1 cellular context compared by ENCODE assay signal in the genomic region with DNA sequence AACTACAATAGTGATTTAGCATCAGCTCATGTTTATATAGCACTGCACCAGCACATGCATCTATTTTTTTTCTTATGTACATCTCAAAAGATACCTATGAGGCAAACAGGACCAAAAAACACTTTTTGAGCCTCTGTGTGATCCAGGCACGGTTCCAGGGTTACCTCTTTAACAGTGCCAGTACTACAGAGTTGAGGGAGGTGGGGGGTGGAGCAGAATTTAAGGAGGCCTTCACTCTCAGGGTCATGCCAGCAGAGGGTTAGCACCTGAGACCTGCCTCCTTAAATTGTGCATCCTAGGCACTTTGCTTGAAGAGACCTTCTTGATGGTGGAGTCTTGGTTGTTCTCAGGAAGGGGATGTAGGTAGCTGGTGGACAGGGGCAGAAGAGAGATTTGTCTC.
TF ChIP-seq lines count a peak whose summit lies in the region.

No MANE protein-coding gene starts in this region.

TF ChIP-seq in HCT116, 20 proteins besides CTCF, POLR2A, EP300 and RAD21 (continued from another document):
- no peak for TF ChIP-seq EGR1 (IDR thresholded peaks at IDR 0.05; ENCODE audit: low read depth)
- TF ChIP-seq, protein P1, sequence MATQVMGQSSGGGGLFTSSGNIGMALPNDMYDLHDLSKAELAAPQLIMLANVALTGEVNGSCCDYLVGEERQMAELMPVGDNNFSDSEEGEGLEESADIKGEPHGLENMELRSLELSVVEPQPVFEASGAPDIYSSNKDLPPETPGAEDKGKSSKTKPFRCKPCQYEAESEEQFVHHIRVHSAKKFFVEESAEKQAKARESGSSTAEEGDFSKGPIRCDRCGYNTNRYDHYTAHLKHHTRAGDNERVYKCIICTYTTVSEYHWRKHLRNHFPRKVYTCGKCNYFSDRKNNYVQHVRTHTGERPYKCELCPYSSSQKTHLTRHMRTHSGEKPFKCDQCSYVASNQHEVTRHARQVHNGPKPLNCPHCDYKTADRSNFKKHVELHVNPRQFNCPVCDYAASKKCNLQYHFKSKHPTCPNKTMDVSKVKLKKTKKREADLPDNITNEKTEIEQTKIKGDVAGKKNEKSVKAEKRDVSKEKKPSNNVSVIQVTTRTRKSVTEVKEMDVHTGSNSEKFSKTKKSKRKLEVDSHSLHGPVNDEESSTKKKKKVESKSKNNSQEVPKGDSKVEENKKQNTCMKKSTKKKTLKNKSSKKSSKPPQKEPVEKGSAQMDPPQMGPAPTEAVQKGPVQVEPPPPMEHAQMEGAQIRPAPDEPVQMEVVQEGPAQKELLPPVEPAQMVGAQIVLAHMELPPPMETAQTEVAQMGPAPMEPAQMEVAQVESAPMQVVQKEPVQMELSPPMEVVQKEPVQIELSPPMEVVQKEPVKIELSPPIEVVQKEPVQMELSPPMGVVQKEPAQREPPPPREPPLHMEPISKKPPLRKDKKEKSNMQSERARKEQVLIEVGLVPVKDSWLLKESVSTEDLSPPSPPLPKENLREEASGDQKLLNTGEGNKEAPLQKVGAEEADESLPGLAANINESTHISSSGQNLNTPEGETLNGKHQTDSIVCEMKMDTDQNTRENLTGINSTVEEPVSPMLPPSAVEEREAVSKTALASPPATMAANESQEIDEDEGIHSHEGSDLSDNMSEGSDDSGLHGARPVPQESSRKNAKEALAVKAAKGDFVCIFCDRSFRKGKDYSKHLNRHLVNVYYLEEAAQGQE (IDR thresholded peaks at IDR 0.05; ENCODE audit: low read depth) = no peak
